8 cellular contexts compared by ENCODE assay signal in genomic region chr17:66829386-66829864, GRCh38. TPM values are rescaled to one million over a fixed set of nuclear protein-coding genes. Genes with fewer than 3 reads are reported as not detected.
DNase-seq lines count a peak whose midpoint lies in the region; ATAC-seq, FAIRE-seq and TF ChIP-seq lines count a peak whose summit lies in the region.

No MANE protein-coding gene starts in this region.

- H2BK12ac ChIP-seq in H1 (ENCODE audit: low read depth, low read length): no peak overlapping the region

- CTCF ChIA-PET in H1 (lab: Charles Lee; ENCODE audit: partially characterized antibody): interaction anchor here (0.6 to 1.6 kb wide), 14 partner anchors 10 to 214 kb away, joined by 3 to 8 read pairs (median 3); partner anchors contain the start of gene CACNG1

- H3K4me1 ChIP-seq in H1 (replicated peaks in 1 of 4; ENCODE audit: control insufficient read depth in 3 of 4, insufficient read depth in 4 of 4, low read length in 3 of 4): peaks cover 2 to 16% (median 8%) of the 10 kb centered on the region in 4 experiments

- no peak overlapping the region for H3K27ac ChIP-seq in H1 (ENCODE audit: low read depth, low read length)

- H3K18ac ChIP-seq in H1 (ENCODE audit: extremely low read depth, low read length): no peak overlapping the region

- H2AFZ ChIP-seq in H1 (ENCODE audit: low read length): no peak overlapping the region

- no peak overlapping the region for H3K23ac ChIP-seq in H1 (ENCODE audit: insufficient read length)

- no peak for TF ChIP-seq CTCF in H1 (IDR thresholded peaks at IDR 0.05; ENCODE audit: control extremely low read depth in 1 of 3, insufficient read depth in 1 of 3, low read depth in 1 of 3, low read length in 3 of 3)

- TF ChIP-seq EP300 in H1 (IDR thresholded peaks at IDR 0.05; ENCODE audit: borderline replicate concordance in 1 of 2, low read depth in 2 of 2, low read length in 2 of 2): no peak

- peak overlapping the region in 1 of 2 experiments; percentile 37; a peak in 3 of 4 replicates for H3K4me2 ChIP-seq in H1 (ENCODE audit: insufficient read depth in 1 of 2, low read depth in 2 of 2, low read length in 2 of 2)

- no peak overlapping the region for H2BK5ac ChIP-seq in H1 (ENCODE audit: low read depth, low read length)

- no peak overlapping the region for H4K5ac ChIP-seq in H1 (ENCODE audit: insufficient read length, low read depth, low read length)

- DNase-seq in GM19238 (ENCODE audit: insufficient read length, low spot score) (peak; percentile 29), NCI-H524 treated with DMSO at 0.1 percent for 48 hours (lab: John Stamatoyannopoulos, UW) (peak; percentile 92), H1 (ENCODE audit: low read depth in 1 of 2, low spot score in 2 of 2) (peak; percentile 41 to 79), mucosa of gallbladder (ENCODE audit: low spot score) (peak; percentile 61), NCI-H446 treated with DMSO at 0.1 percent for 48 hours (lab: John Stamatoyannopoulos, UW) (no peak)

- no peaks in the 10 kb centered on the region for H3K36me3 ChIP-seq in H1 (ENCODE audit: control insufficient read depth in 2 of 4, insufficient read depth in 4 of 4, low read length in 3 of 4)

- peaks cover 0 to 2% (median 2%) of the 10 kb centered on the region in 4 experiments; a peak in 3 of 7 replicates for H3K27me3 ChIP-seq in H1 (replicated peaks in 1 of 4; ENCODE audit: control insufficient read depth in 3 of 4, extremely low read depth in 1 of 4, insufficient read depth in 3 of 4, low read length in 3 of 4)

- H2BK120ac ChIP-seq in H1 (replicated peaks; ENCODE audit: low read depth, low read length): no peak overlapping the region

- POLR2A ChIA-PET in H1 (lab: Charles Lee; ENCODE audit: partially characterized antibody): interaction anchor here (0.9 to 1.3 kb wide), 3 partner anchors 11 to 548 kb away, joined by 3 read pairs; partner anchors contain the start of gene PITPNC1

- no peaks in the 10 kb centered on the region; the same call in 1 of the 2 replicates for H3K23me2 ChIP-seq in H1 (ENCODE audit: low read depth, low read length)

- no peak overlapping the region for H4K91ac ChIP-seq in H1 (replicated peaks; ENCODE audit: insufficient read length, low read length)

- H3K4me3 ChIP-seq in H1 (ENCODE audit: extremely low read depth in 1 of 4, insufficient read depth in 2 of 4, low read depth in 3 of 4, low read length in 4 of 4): 0 out of 8 replicates have a peak overlapping the region, but pooled peaks of 1 of the 4 experiments have one; percentile 6

- H3K79me1 ChIP-seq in H1 (ENCODE audit: low read depth, low read length): no peaks in the 10 kb centered on the region

- H3K56ac ChIP-seq in H1 (replicated peaks; ENCODE audit: insufficient read length, low read depth, low read length): no peak overlapping the region

- H4K20me1 ChIP-seq in H1 (replicated peaks in 1 of 2; ENCODE audit: control insufficient read depth in 1 of 2, insufficient read depth in 2 of 2, low read length in 2 of 2): no peaks in the 10 kb centered on the region

- H2BK20ac ChIP-seq in H1 (ENCODE audit: low read length): no peak overlapping the region

- no peak overlapping the region for H3K14ac ChIP-seq in H1 (ENCODE audit: insufficient read length)

- no peak overlapping the region for H3K4ac ChIP-seq in H1 (replicated peaks; ENCODE audit: insufficient read length, low read depth, low read length)

- no peaks in the 10 kb centered on the region for H3K79me2 ChIP-seq in H1 (ENCODE audit: control insufficient read depth in 1 of 2, insufficient read depth in 2 of 2, low read length in 2 of 2)

- no peaks in the 10 kb centered on the region for H3K9me3 ChIP-seq in H1 (ENCODE audit: insufficient read depth in 2 of 2, low read depth in 1 of 2, low read length in 1 of 2)

- WGBS in H1 (ENCODE audit: extremely low coverage in 1 of 2, insufficient coverage in 1 of 2, insufficient read length in 1 of 2, insufficient replicate concordance in 2 of 2, low coverage in 1 of 2, low lambda C conversion rate in 2 of 2, missing lambda C conversion rate in 1 of 2), 2 experiments: 41% methylated on average over 18 of the region's 18 CpGs; no CpG with 5 or more reads in 1 of the 2 experiments

- no peak overlapping the region for H3K9ac ChIP-seq in H1 (replicated peaks in 1 of 4; ENCODE audit: extremely low read depth in 1 of 4, low read depth in 3 of 4, low read length in 3 of 4)

- ATAC-seq in HG03175 (IDR thresholded peaks at IDR 0.05; ENCODE audit: unreplicated experiment) (no peak), GM19328 (IDR thresholded peaks at IDR 0.05; ENCODE audit: unreplicated experiment) (no peak), GM21825 (IDR thresholded peaks at IDR 0.05; ENCODE audit: unreplicated experiment) (no peak)

- no peak overlapping the region for H2BK15ac ChIP-seq in H1 (ENCODE audit: low read length)

- no peak for TF ChIP-seq RAD21 in H1 (IDR thresholded peaks at IDR 0.05 in 1 of 2, conservative IDR thresholded peaks at IDR 0.05 in 1 of 2; ENCODE audit: low read depth in 2 of 2, low read length in 2 of 2)

- FAIRE-seq in H1 (lab: Jason Lieb, UNC): peak; percentile 45

- no peak overlapping the region for H2AK5ac ChIP-seq in H1 (ENCODE audit: low read depth, low read length)

- no peak for TF ChIP-seq POLR2A in H1 (IDR thresholded peaks at IDR 0.05; ENCODE audit: control extremely low read depth in 1 of 2, low read depth in 2 of 2, low read length in 2 of 2)

- no peak overlapping the region for H4K8ac ChIP-seq in H1 (ENCODE audit: extremely low read depth, insufficient read depth, low read length)

TF ChIP-seq in H1, 55 proteins besides CTCF, POLR2A, EP300 and RAD21:
- TF ChIP-seq TCF12 (IDR thresholded peaks at IDR 0.05; ENCODE audit: low read depth, low read length) (peak; percentile 62; the same call in 1 of the 2 replicates), SIN3A (conservative IDR thresholded peaks at IDR 0.05 in 1 of 2, IDR thresholded peaks at IDR 0.05 in 1 of 2; ENCODE audit: low read depth in 1 of 2, low read length in 2 of 2) (peak; percentile 92 to 97), CHD2 (IDR thresholded peaks at IDR 0.05; ENCODE audit: low read length) (no peak), CBX5 (IDR thresholded peaks at IDR 0.05; ENCODE audit: low read depth, low read length) (no peak), NANOG (IDR thresholded peaks at IDR 0.05; ENCODE audit: insufficient read depth, low read depth, low read length, poor library complexity, severe bottlenecking) (peak; percentile 45), TBP (IDR thresholded peaks at IDR 0.05; ENCODE audit: low read depth, low read length) (0 out of 2 replicates have a peak, but pooled peaks have one; percentile 14), ATF2 (IDR thresholded peaks at IDR 0.05; ENCODE audit: low read length) (no peak), SAP30 (IDR thresholded peaks at IDR 0.05; ENCODE audit: insufficient read depth, insufficient replicate concordance, low read length) (peak; percentile 74)

RNA-seq across cellular contexts. Expression of gene CACNG5, which starts 5.5 kb away (rescaled TPM):
- 1.3 and 2.2 TPM in 2 replicates for total RNA-seq in H1 (2021; fragmentation: NEBNext Ultra II Directional; extraction: Animal tissue kit (Norgen Biotek cat#: 25700))
- 3.1 and 4.1 TPM in 2 replicates for polyA plus RNA-seq in H1 (2011; rRNA removed)
- polyA plus RNA-seq in H1 (2011; cell fraction: cytosol; rRNA removed): 1.8 TPM
- 6.4 TPM for polyA plus RNA-seq in H1 (2011; cell fraction: nucleus; rRNA removed)
- 1.0 to 1.8 TPM (median 1.3 TPM) in 4 replicates for polyA plus RNA-seq in H1 (2012, experiment 1 of 2)
- polyA plus RNA-seq in H1 (2012, experiment 2 of 2): 0.73 TPM
- 2.2 TPM for polyA plus RNA-seq in H1 (2013, experiment 1 of 2)
- 2.9 TPM for polyA plus RNA-seq in H1 (2013, experiment 2 of 2)
- polyA minus RNA-seq in H1 (2011; rRNA and poly(A)+ RNA removed): 5.1 and 8.7 TPM in 2 replicates
- 1.8 TPM for polyA minus RNA-seq in H1 (2011; cell fraction: cytosol; rRNA and poly(A)+ RNA removed)
- 5.4 TPM for polyA minus RNA-seq in H1 (2011; cell fraction: nucleus; rRNA and poly(A)+ RNA removed)
- total RNA-seq in mucosa of gallbladder: not detected
